In genomic region chr2:152418688-152419087, GRCh38 we compare ENCODE assay signal across 14 cellular contexts.
DNase-seq lines count a peak whose midpoint lies in the region; ATAC-seq and TF ChIP-seq lines count a peak whose summit lies in the region.
"Had no signal": no experiment of that assay in that cellular context is flagged by ENCODE, and none has a peak within 500 bp of the region (broad histone marks: within the 10 kb centered on the region; RNA-seq: fewer than 3 reads in every experiment).

No MANE protein-coding gene starts in this region.

- H3K4me3 Mint-ChIP-seq in glutamatergic neuron (ENCODE audit: unreplicated experiment) = no peak overlapping the region
- no peak overlapping the region for H3K4me3 Mint-ChIP-seq in stimulated activated effector memory CD8-positive, alpha-beta T cell treated with anti-CD3 and anti-CD28 coated beads, Interleukin-12 subunit alpha, Interleukin-12 subunit beta, amount 100 ng/mL, for 72 hours
- H3K4me3 Mint-ChIP-seq: activated T-cell treated with anti-CD3 and anti-CD28 coated beads, Interleukin-2, amount 50 U/mL, for 4 hours; CD4-positive, CD25-positive, alpha-beta regulatory T cell; stimulated activated naive CD8-positive, alpha-beta T cell treated with anti-CD3 and anti-CD28 coated beads, Interleukin-15, Interleukin-2, amounts not matched to agents 100 ng/mL and 50 ng/mL, for 24 hours had no signal

- no peaks in the 10 kb centered on the region for H3K27me3 Mint-ChIP-seq in glutamatergic neuron (ENCODE audit: unreplicated experiment)

- H3K27ac Mint-ChIP-seq in glutamatergic neuron (ENCODE audit: unreplicated experiment) = peak overlapping the region; percentile 74
- H3K27ac Mint-ChIP-seq in stimulated activated effector memory CD8-positive, alpha-beta T cell treated with anti-CD3 and anti-CD28 coated beads, Interleukin-12 subunit alpha, Interleukin-12 subunit beta, amount 100 ng/mL, for 72 hours = no peak overlapping the region
- H3K27ac Mint-ChIP-seq: CD4-positive, CD25-positive, alpha-beta regulatory T cell; stimulated activated naive CD8-positive, alpha-beta T cell treated with anti-CD3 and anti-CD28 coated beads, Interleukin-15, Interleukin-2, amounts not matched to agents 100 ng/mL and 50 ng/mL, for 24 hours had no signal

- H3K4me1 Mint-ChIP-seq in glutamatergic neuron (ENCODE audit: low read depth, unreplicated experiment) = peaks cover 61% of the 10 kb centered on the region
- no peaks in the 10 kb centered on the region for H3K4me1 Mint-ChIP-seq in stimulated activated effector memory CD8-positive, alpha-beta T cell treated with anti-CD3 and anti-CD28 coated beads, Interleukin-12 subunit alpha, Interleukin-12 subunit beta, amount 100 ng/mL, for 72 hours
- H3K4me1 Mint-ChIP-seq: CD4-positive, CD25-positive, alpha-beta regulatory T cell had no signal

- no peaks in the 10 kb centered on the region for H3K36me3 Mint-ChIP-seq in glutamatergic neuron (ENCODE audit: unreplicated experiment)
- H3K36me3 Mint-ChIP-seq in stimulated activated effector memory CD8-positive, alpha-beta T cell treated with anti-CD3 and anti-CD28 coated beads, Interleukin-12 subunit alpha, Interleukin-12 subunit beta, amount 100 ng/mL, for 72 hours = no peaks in the 10 kb centered on the region
- H3K36me3 Mint-ChIP-seq: CD4-positive, CD25-positive, alpha-beta regulatory T cell had no signal

- peaks cover 4% of the 10 kb centered on the region for H3K9me3 Mint-ChIP-seq in glutamatergic neuron (ENCODE audit: unreplicated experiment)
- no peaks in the 10 kb centered on the region for H3K9me3 Mint-ChIP-seq in stimulated activated effector memory CD8-positive, alpha-beta T cell treated with anti-CD3 and anti-CD28 coated beads, Interleukin-12 subunit alpha, Interleukin-12 subunit beta, amount 100 ng/mL, for 72 hours
- H3K9me3 Mint-ChIP-seq: activated T-cell treated with anti-CD3 and anti-CD28 coated beads, Interleukin-2, amount 50 U/mL, for 4 hours; stimulated activated naive CD8-positive, alpha-beta T cell treated with anti-CD3 and anti-CD28 coated beads, Interleukin-15, Interleukin-2, amounts not matched to agents 100 ng/mL and 50 ng/mL, for 24 hours had no signal

- peak; percentile 81 for DNase-seq in Ammon's horn (ENCODE audit: low spot score)
- DNase-seq in NCI-H460 (ENCODE audit: extremely low read depth, low read depth) = peak; percentile 25
- no peak for DNase-seq in glutamatergic neuron
- no peak for DNase-seq in RPMI8226
- DNase-seq in stimulated activated effector memory CD8-positive, alpha-beta T cell treated with anti-CD3 and anti-CD28 coated beads, Interleukin-12 subunit alpha, Interleukin-12 subunit beta, amount 100 ng/mL, for 72 hours (ENCODE audit: low spot score in 2 of 2) = no peak
- no peak for DNase-seq in NCI-H2227 treated with DMSO at 0.1 percent for 48 hours (lab: John Stamatoyannopoulos, UW)
- DNase-seq: activated T-cell treated with anti-CD3 and anti-CD28 coated beads, Interleukin-2, amount 50 U/mL, for 4 hours; CD4-positive, CD25-positive, alpha-beta regulatory T cell; left cardiac atrium; NCI-H2029 treated with DMSO at 0.1 percent for 48 hours; occipital lobe had no signal

- ATAC-seq in GM21423 (IDR thresholded peaks at IDR 0.05; ENCODE audit: unreplicated experiment) = peak; percentile 34
- no peak for ATAC-seq in stimulated activated effector memory CD8-positive, alpha-beta T cell treated with anti-CD3 and anti-CD28 coated beads, Interleukin-12 subunit alpha, Interleukin-12 subunit beta, amount 100 ng/mL, for 72 hours
- ATAC-seq in GM19463 (IDR thresholded peaks at IDR 0.05; ENCODE audit: unreplicated experiment) = no peak
- ATAC-seq: activated T-cell treated with anti-CD3 and anti-CD28 coated beads, Interleukin-2, amount 50 U/mL, for 4 hours; left cardiac atrium had no signal

- TF ChIP-seq CTCF in glutamatergic neuron (IDR thresholded peaks at IDR 0.05; ENCODE audit: partially characterized antibody, unreplicated experiment) = no peak

Comparison
In these comparisons a context has a peak if more than half of its experiments do, and no peak if none do; other contexts are left out.
1. DNase-seq: peak in Ammon's horn (single experiment) and NCI-H460 (single experiment); none in glutamatergic neuron (single experiment), RPMI8226 (single experiment), stimulated activated effector memory CD8-positive, alpha-beta T cell treated with anti-CD3 and anti-CD28 coated beads, Interleukin-12 subunit alpha, Interleukin-12 subunit beta, amount 100 ng/mL, for 72 hours (0 of 2) and NCI-H2227 treated with DMSO at 0.1 percent for 48 hours (single experiment).